1 cellular context compared by ENCODE assay signal in the genomic region with DNA sequence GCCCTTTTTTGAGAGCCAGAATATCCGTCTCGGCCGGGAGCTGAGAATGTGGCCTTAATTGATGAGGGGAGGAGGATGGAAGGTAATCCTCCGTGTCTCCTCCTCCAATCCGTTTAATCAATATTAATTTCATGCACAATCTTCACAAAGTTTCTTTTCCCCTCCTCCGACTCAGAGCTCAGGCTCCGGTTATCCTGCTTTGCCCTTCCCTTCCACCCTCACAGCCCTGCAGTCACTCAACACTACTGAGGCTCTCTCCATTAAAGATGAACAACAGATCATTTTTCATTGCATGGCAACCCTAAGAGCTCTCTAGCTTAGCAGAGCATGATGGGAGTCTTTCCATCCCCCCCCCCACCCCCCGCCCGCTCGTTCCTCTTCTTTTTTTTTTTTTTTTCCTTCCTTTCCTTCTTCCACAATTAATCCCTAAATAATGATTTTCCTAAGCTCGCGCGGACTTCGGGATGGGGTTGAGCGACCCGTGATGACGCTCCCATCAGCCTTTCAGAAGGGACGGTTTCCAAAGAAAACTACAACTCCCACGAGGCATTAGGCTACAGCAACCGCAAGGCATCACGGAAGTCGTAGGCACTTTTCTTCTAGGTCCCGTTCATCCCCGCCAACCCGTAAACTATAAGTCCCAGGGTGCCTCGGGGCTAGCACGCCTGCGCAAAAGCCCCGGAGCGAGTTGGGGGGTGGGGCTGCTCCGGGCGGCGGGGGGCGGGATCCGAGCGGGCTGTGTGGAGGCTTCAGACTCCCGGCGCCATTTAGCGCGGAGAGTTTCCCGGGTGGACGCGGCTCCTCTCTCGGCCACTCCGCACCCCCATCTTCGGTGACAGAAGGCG.
TF ChIP-seq lines count a peak whose summit lies in the region.

A gene (plus strand): TSS at position 752 of the 845 bp plus-strand sequence. CDS start 987 bp downstream, outside the sequence.

TF ChIP-seq in K562, 482 proteins besides CTCF, POLR2A, EP300 and RAD21 (continued from another document and continues in another):
- TF ChIP-seq, protein P1, sequence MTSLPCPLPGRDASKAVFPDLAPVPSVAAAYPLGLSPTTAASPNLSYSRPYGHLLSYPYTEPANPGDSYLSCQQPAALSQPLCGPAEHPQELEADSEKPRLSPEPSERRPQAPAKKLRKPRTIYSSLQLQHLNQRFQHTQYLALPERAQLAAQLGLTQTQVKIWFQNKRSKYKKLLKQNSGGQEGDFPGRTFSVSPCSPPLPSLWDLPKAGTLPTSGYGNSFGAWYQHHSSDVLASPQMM (CRISPR knock-in tag; IDR thresholded peaks at IDR 0.05): no peak
- TF ChIP-seq HIVEP1 (CRISPR knock-in tag; IDR thresholded peaks at IDR 0.05) (no peak), OTX1 (CRISPR knock-in tag; IDR thresholded peaks at IDR 0.05) (no peak), LCOR (CRISPR knock-in tag; IDR thresholded peaks at IDR 0.05) (no peak), JUNB (CRISPR knock-in tag; conservative IDR thresholded peaks at IDR 0.05) (no peak), CCNT2 (IDR thresholded peaks at IDR 0.05; ENCODE audit: borderline replicate concordance, extremely low read depth, insufficient read length, low read depth, low read length) (no peak), SMARCC2 (IDR thresholded peaks at IDR 0.05; ENCODE audit: low read depth) (no peak), ZNF146 (CRISPR knock-in tag; IDR thresholded peaks at IDR 0.05; ENCODE audit: unreplicated experiment) (no peak), ZNF695 (CRISPR knock-in tag; IDR thresholded peaks at IDR 0.05) (no peak), NELFE (IDR thresholded peaks at IDR 0.05; ENCODE audit: insufficient read depth, insufficient read length) (no peak), ZNF12 (CRISPR knock-in tag; IDR thresholded peaks at IDR 0.05) (no peak), JUN (IDR thresholded peaks at IDR 0.05; ENCODE audit: borderline replicate concordance, low read depth, low read length) (0 out of 2 replicates have a peak, but pooled peaks have one; percentile 12), JUN (CRISPR knock-in tag; IDR thresholded peaks at IDR 0.05; ENCODE audit: borderline replicate concordance) (no peak), ELF1 (tag; IDR thresholded peaks at IDR 0.05) (no peak), ZEB2 (IDR thresholded peaks at IDR 0.05) (no peak), ERF (CRISPR knock-in tag; IDR thresholded peaks at IDR 0.05) (no peak), SP2 (IDR thresholded peaks at IDR 0.05; ENCODE audit: extremely low read depth, low read depth, low read length, poor library complexity, severe bottlenecking) (no peak), CEBPB (tag; IDR thresholded peaks at IDR 0.05) (no peak), ZBTB8A (IDR thresholded peaks at IDR 0.05; ENCODE audit: partially characterized antibody) (no peak), SUPT5H (IDR thresholded peaks at IDR 0.05) (peak; percentile 82), ZNF354B (CRISPR knock-in tag; IDR thresholded peaks at IDR 0.05) (no peak), ZBTB17 (CRISPR knock-in tag; IDR thresholded peaks at IDR 0.05) (no peak), CBX3 (IDR thresholded peaks at IDR 0.05; ENCODE audit: borderline replicate concordance in 1 of 2, low read length in 2 of 2) (0 out of 3 replicates have a peak, but pooled peaks of 1 of the 2 experiments have one; percentile 23), MAZ (CRISPR knock-in tag; conservative IDR thresholded peaks at IDR 0.05 in 1 of 2, IDR thresholded peaks at IDR 0.05 in 1 of 2) (peak in 1 of 2 experiments; percentile 59; a peak in 1 of 4 replicates), FOXM1 (IDR thresholded peaks at IDR 0.05; ENCODE audit: low read depth) (no peak), FOXM1 (CRISPR knock-in tag; IDR thresholded peaks at IDR 0.05; ENCODE audit: low read depth) (no peak), BRCA1 (IDR thresholded peaks at IDR 0.05) (no peak), BRCA1 (CRISPR knock-in tag; IDR thresholded peaks at IDR 0.05) (no peak), ELF4 (CRISPR knock-in tag; IDR thresholded peaks at IDR 0.05) (no peak), SMC3 (conservative IDR thresholded peaks at IDR 0.05; ENCODE audit: insufficient read depth, low read depth, low read length) (no peak), ETS2 (tag; IDR thresholded peaks at IDR 0.05; ENCODE audit: borderline replicate concordance, poor library complexity, severe bottlenecking) (no peak), ZKSCAN3 (CRISPR knock-in tag; IDR thresholded peaks at IDR 0.05) (no peak), ZBTB1 (CRISPR knock-in tag; IDR thresholded peaks at IDR 0.05; ENCODE audit: borderline replicate concordance, low read depth) (no peak)
- TF ChIP-seq, protein P2, sequence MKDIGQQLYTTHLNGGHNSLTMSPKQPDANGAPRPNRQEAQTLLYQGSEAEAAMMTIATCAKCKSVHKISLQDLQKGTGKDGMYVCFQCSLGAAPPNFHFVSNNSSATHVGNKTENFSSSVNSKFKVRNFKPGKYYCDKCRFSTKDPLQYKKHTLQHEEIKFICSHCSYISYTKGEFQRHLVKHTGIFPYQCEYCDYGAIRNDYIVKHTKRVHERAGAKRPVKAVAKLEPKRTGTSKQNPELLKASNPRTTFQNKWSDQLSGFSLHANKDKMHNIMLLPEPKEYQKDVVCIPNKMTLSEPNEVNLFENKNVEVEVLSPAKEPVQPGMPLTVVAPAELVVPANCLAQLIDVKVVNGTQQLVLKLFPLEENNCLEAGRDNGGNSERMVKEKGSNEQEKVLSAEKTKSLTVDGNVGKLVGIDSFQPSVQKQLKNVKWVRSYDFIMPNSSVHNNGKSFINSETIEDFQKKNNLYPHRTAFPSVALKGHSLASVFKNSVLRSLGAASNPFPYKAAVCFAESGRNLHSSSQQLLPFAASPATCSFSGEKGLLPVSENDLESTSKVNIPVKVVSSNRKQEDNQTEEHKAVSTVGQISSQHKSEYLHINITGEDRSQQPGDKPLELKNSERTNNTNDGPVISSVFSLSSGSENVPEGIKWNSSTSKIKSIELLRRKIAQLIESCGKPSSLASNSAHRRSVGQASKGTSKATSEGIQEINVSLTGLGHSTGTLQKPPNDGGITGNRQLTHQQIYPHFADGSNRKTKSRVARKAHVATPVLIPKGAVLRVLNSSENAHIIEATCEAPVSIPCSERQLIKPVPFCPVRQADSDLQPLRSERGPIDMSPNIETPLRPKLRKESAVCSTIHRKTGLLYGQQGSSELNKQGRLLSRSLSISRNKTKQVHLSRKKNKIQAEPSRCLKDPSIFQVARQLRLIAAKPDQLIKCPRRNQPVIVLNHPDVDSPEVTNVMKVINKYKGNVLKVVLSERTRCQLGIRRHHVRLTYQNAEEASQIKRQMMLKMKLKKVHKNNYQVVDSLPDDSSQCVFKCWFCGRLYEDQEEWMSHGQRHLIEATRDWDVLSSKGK (CRISPR knock-in tag; IDR thresholded peaks at IDR 0.05): no peak
- TF ChIP-seq, protein P3, sequence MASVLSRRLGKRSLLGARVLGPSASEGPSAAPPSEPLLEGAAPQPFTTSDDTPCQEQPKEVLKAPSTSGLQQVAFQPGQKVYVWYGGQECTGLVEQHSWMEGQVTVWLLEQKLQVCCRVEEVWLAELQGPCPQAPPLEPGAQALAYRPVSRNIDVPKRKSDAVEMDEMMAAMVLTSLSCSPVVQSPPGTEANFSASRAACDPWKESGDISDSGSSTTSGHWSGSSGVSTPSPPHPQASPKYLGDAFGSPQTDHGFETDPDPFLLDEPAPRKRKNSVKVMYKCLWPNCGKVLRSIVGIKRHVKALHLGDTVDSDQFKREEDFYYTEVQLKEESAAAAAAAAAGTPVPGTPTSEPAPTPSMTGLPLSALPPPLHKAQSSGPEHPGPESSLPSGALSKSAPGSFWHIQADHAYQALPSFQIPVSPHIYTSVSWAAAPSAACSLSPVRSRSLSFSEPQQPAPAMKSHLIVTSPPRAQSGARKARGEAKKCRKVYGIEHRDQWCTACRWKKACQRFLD (CRISPR knock-in tag; IDR thresholded peaks at IDR 0.05): peak; percentile 62; the same call in 1 of the 2 replicates
- TF ChIP-seq, protein P4, sequence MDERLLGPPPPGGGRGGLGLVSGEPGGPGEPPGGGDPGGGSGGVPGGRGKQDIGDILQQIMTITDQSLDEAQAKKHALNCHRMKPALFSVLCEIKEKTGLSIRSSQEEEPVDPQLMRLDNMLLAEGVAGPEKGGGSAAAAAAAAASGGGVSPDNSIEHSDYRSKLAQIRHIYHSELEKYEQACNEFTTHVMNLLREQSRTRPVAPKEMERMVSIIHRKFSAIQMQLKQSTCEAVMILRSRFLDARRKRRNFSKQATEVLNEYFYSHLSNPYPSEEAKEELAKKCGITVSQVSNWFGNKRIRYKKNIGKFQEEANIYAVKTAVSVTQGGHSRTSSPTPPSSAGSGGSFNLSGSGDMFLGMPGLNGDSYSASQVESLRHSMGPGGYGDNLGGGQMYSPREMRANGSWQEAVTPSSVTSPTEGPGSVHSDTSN (CRISPR knock-in tag; IDR thresholded peaks at IDR 0.05; ENCODE audit: low read depth): no peak
- TF ChIP-seq, protein P4 (tag; conservative IDR thresholded peaks at IDR 0.05; ENCODE audit: low read depth): peak; percentile 63
- TF ChIP-seq, protein P5, sequence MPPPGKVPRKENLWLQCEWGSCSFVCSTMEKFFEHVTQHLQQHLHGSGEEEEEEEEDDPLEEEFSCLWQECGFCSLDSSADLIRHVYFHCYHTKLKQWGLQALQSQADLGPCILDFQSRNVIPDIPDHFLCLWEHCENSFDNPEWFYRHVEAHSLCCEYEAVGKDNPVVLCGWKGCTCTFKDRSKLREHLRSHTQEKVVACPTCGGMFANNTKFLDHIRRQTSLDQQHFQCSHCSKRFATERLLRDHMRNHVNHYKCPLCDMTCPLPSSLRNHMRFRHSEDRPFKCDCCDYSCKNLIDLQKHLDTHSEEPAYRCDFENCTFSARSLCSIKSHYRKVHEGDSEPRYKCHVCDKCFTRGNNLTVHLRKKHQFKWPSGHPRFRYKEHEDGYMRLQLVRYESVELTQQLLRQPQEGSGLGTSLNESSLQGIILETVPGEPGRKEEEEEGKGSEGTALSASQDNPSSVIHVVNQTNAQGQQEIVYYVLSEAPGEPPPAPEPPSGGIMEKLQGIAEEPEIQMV (tag; conservative IDR thresholded peaks at IDR 0.05; ENCODE audit: low read depth): 0 out of 2 replicates have a peak, but pooled peaks have one; percentile 11
- TF ChIP-seq, protein P6, sequence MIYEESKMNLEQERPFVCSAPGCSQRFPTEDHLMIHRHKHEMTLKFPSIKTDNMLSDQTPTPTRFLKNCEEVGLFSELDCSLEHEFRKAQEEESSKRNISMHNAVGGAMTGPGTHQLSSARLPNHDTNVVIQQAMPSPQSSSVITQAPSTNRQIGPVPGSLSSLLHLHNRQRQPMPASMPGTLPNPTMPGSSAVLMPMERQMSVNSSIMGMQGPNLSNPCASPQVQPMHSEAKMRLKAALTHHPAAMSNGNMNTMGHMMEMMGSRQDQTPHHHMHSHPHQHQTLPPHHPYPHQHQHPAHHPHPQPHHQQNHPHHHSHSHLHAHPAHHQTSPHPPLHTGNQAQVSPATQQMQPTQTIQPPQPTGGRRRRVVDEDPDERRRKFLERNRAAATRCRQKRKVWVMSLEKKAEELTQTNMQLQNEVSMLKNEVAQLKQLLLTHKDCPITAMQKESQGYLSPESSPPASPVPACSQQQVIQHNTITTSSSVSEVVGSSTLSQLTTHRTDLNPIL (CRISPR knock-in tag; IDR thresholded peaks at IDR 0.05): no peak
- TF ChIP-seq, protein P7, sequence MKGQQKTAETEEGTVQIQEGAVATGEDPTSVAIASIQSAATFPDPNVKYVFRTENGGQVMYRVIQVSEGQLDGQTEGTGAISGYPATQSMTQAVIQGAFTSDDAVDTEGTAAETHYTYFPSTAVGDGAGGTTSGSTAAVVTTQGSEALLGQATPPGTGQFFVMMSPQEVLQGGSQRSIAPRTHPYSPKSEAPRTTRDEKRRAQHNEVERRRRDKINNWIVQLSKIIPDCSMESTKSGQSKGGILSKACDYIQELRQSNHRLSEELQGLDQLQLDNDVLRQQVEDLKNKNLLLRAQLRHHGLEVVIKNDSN (CRISPR knock-in tag; IDR thresholded peaks at IDR 0.05): no peak
- TF ChIP-seq, protein P8, sequence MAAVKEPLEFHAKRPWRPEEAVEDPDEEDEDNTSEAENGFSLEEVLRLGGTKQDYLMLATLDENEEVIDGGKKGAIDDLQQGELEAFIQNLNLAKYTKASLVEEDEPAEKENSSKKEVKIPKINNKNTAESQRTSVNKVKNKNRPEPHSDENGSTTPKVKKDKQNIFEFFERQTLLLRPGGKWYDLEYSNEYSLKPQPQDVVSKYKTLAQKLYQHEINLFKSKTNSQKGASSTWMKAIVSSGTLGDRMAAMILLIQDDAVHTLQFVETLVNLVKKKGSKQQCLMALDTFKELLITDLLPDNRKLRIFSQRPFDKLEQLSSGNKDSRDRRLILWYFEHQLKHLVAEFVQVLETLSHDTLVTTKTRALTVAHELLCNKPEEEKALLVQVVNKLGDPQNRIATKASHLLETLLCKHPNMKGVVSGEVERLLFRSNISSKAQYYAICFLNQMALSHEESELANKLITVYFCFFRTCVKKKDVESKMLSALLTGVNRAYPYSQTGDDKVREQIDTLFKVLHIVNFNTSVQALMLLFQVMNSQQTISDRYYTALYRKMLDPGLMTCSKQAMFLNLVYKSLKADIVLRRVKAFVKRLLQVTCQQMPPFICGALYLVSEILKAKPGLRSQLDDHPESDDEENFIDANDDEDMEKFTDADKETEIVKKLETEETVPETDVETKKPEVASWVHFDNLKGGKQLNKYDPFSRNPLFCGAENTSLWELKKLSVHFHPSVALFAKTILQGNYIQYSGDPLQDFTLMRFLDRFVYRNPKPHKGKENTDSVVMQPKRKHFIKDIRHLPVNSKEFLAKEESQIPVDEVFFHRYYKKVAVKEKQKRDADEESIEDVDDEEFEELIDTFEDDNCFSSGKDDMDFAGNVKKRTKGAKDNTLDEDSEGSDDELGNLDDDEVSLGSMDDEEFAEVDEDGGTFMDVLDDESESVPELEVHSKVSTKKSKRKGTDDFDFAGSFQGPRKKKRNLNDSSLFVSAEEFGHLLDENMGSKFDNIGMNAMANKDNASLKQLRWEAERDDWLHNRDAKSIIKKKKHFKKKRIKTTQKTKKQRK (IDR thresholded peaks at IDR 0.05; ENCODE audit: borderline replicate concordance, low read depth, low read length): no peak
- TF ChIP-seq, protein P9, sequence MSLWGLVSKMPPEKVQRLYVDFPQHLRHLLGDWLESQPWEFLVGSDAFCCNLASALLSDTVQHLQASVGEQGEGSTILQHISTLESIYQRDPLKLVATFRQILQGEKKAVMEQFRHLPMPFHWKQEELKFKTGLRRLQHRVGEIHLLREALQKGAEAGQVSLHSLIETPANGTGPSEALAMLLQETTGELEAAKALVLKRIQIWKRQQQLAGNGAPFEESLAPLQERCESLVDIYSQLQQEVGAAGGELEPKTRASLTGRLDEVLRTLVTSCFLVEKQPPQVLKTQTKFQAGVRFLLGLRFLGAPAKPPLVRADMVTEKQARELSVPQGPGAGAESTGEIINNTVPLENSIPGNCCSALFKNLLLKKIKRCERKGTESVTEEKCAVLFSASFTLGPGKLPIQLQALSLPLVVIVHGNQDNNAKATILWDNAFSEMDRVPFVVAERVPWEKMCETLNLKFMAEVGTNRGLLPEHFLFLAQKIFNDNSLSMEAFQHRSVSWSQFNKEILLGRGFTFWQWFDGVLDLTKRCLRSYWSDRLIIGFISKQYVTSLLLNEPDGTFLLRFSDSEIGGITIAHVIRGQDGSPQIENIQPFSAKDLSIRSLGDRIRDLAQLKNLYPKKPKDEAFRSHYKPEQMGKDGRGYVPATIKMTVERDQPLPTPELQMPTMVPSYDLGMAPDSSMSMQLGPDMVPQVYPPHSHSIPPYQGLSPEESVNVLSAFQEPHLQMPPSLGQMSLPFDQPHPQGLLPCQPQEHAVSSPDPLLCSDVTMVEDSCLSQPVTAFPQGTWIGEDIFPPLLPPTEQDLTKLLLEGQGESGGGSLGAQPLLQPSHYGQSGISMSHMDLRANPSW (CRISPR knock-in tag; IDR thresholded peaks at IDR 0.05): no peak
